In genomic region chr16:5024632-5025031, GRCh38 we compare ENCODE assay signal across 9 cellular contexts. TPM values are rescaled to one million over a fixed set of nuclear protein-coding genes. Genes with fewer than 3 reads are reported as not detected.
A peak's percentile ranks its signal among the peaks of the same experiment; 100 is the strongest.
DNase-seq lines count a peak whose midpoint lies in the region; ATAC-seq and TF ChIP-seq lines count a peak whose summit lies in the region.
"Had no signal": no experiment of that assay in that cellular context is flagged by ENCODE, and none has a peak within 500 bp of the region (broad histone marks: within the 10 kb centered on the region; RNA-seq: fewer than 3 reads in every experiment).

No MANE protein-coding gene starts in this region.

- peaks cover 0 to 17% (median 0%) of the 10 kb centered on the region in 3 donors for H3K27me3 ChIP-seq in stomach

- TF ChIP-seq POLR2A in stomach (IDR thresholded peaks at IDR 0.05) = no peak

- H3K27ac ChIP-seq in stomach = peak overlapping the region; percentile 48 to 61 (median 50)

- ATAC-seq in HG03521 (IDR thresholded peaks at IDR 0.05; ENCODE audit: unreplicated experiment) = no peak

- peaks cover 18 to 37% (median 33%) of the 10 kb centered on the region in 4 donors for H3K36me3 ChIP-seq in stomach

- H3K4me3 ChIP-seq in stomach = no peak overlapping the region

- H3K4me1 ChIP-seq in stomach = peaks cover 11 to 21% (median 14%) of the 10 kb centered on the region in 4 donors

- WGBS in stomach, 5 donors = 18 to 55% (median 39%) methylated on average over 4 of the region's 4 CpGs

- TF ChIP-seq EP300 in stomach (IDR thresholded peaks at IDR 0.05) = no peak

- DNase-seq in NCI-H524 (lab: John Stamatoyannopoulos, UW) (peak; percentile 38 to 60), NCI-H524 treated with DMSO at 0.1 percent for 48 hours (lab: John Stamatoyannopoulos, UW) (no peak), NCI-H345 treated with DMSO at 0.1 percent for 48 hours (lab: John Stamatoyannopoulos, UW; ENCODE audit: unreplicated experiment) (peak; percentile 41), dermis blood vessel endothelial cell (peak; percentile 59), stomach (peak; percentile 73)
- no peak for DNase-seq in activated naive CD4-positive, alpha-beta T cell treated with anti-CD3 and anti-CD28 coated beads, Interleukin-2, amount 50 U/mL, for 16 hours
- DNase-seq in activated CD8-positive, alpha-beta memory T cell treated with anti-CD3 and anti-CD28 coated beads, Interleukin-2, amount 50 U/mL, for 4 hours = no peak
- DNase-seq: activated naive CD8-positive, alpha-beta T cell treated with anti-CD3 and anti-CD28 coated beads, Interleukin-2, amount 10 ng/mL, durations not matched to agents 7 days and 5 days had no signal

- no peaks in the 10 kb centered on the region for H3K9me3 ChIP-seq in stomach

- intact Hi-C loops in stomach (cut with DNase I; ENCODE audit: low total_unique reads) = no loop called here

- TF ChIP-seq CTCF in stomach (IDR thresholded peaks at IDR 0.05) = peak in 3 of 7 experiments; percentile 16 to 58 (median 40)

RNA-seq across cellular contexts. Expression of gene NAGPA, which starts 9.1 kb away (rescaled TPM):
- total RNA-seq in dermis blood vessel endothelial cell (34.8 and 35.9 TPM in 2 replicates), stomach (100 to 1,000 TPM in 2 of 5 donors, 10 to 100 TPM in 3; 19.6 to 139 (median 31.2) TPM)
- 10 to 100 TPM; 10.0 to 19.4 (median 11.8) TPM for polyA plus RNA-seq in stomach

RNA-seq across cellular contexts. Expression of gene C16orf89, which starts 41.1 kb away (rescaled TPM):
- total RNA-seq in dermis blood vessel endothelial cell = not detected in 2 replicates
- total RNA-seq in stomach = 10 to 100 TPM in 4 of 5 donors, 1 to 10 TPM in 1; 7.6 to 81.3 (median 11.7) TPM
- polyA plus RNA-seq in stomach = 100 to 1,000 TPM in 1 of 3 donors, 10 to 100 TPM in 2; 90.5 to 135 (median 96.5) TPM
- total RNA-seq: activated naive CD8-positive, alpha-beta T cell treated with anti-CD3 and anti-CD28 coated beads, Interleukin-2, amount 10 ng/mL, durations not matched to agents 7 days and 5 days had no signal

RNA-seq across cellular contexts. Expression of gene ALG1, which starts 47.0 kb away (rescaled TPM):
- total RNA-seq in dermis blood vessel endothelial cell (30.4 and 36.4 TPM in 2 replicates), stomach (10 to 100 TPM in 4 of 5 donors, 1 to 10 TPM in 1; 4.5 to 53.9 (median 27.5) TPM)
- 10 to 100 TPM in 2 of 3 donors, 1 to 10 TPM in 1; 9.6 to 16.6 (median 11.2) TPM for polyA plus RNA-seq in stomach

Comparison
In these comparisons a context has a peak if more than half of its experiments do, and no peak if none do; other contexts are left out.
1. DNase-seq: peak in NCI-H524 (2 of 2), NCI-H345 treated with DMSO at 0.1 percent for 48 hours (single experiment), dermis blood vessel endothelial cell (single experiment) and stomach (single experiment); none in NCI-H524 treated with DMSO at 0.1 percent for 48 hours (single experiment), activated naive CD4-positive, alpha-beta T cell treated with anti-CD3 and anti-CD28 coated beads, Interleukin-2, amount 50 U/mL, for 16 hours (single experiment) and activated CD8-positive, alpha-beta memory T cell treated with anti-CD3 and anti-CD28 coated beads, Interleukin-2, amount 50 U/mL, for 4 hours (single experiment).